Comparison of ENCODE assay signal across 13 cellular contexts in genomic region chr13:110331362-110331761, GRCh38. TPM values are rescaled to one million over a fixed set of nuclear protein-coding genes. Genes with fewer than 3 reads are reported as not detected.
DNase-seq lines count a peak whose midpoint lies in the region; ATAC-seq and TF ChIP-seq lines count a peak whose summit lies in the region.
"Had no signal": no experiment of that assay in that cellular context is flagged by ENCODE, and none has a peak within 500 bp of the region (broad histone marks: within the 10 kb centered on the region; RNA-seq: fewer than 3 reads in every experiment).

No MANE protein-coding gene starts in this region.

- H3K4me1 ChIP-seq in sigmoid colon = peaks cover 0 to 99% (median 94%) of the 10 kb centered on the region in 4 donors

- TF ChIP-seq CTCF in astrocyte of the cerebellum (IDR thresholded peaks at IDR 0.05; ENCODE audit: low read depth, low read length, missing control alignments) (no peak), sigmoid colon (IDR thresholded peaks at IDR 0.05) (no peak)

- H3K27me3 ChIP-seq in sigmoid colon = no peaks in the 10 kb centered on the region

- no peaks in the 10 kb centered on the region for H3K4me1 Mint-ChIP-seq in activated naive CD4-positive, alpha-beta T cell treated with anti-CD3 and anti-CD28 coated beads, Interleukin-2, amount 10 ng/mL, durations not matched to agents 7 days and 5 days

- H3K9me3 ChIP-seq in sigmoid colon = no peaks in the 10 kb centered on the region

- ATAC-seq in HG03095 (IDR thresholded peaks at IDR 0.05; ENCODE audit: unreplicated experiment) = no peak
- ATAC-seq in GM21515 (IDR thresholded peaks at IDR 0.05; ENCODE audit: unreplicated experiment) = no peak
- ATAC-seq: GM12878 had no signal

- H3K27ac Mint-ChIP-seq in activated naive CD4-positive, alpha-beta T cell treated with anti-CD3 and anti-CD28 coated beads, Interleukin-2, amount 10 ng/mL, durations not matched to agents 7 days and 5 days = no peak overlapping the region

- H3K4me3 Mint-ChIP-seq in activated naive CD4-positive, alpha-beta T cell treated with anti-CD3 and anti-CD28 coated beads, Interleukin-2, amount 10 ng/mL, durations not matched to agents 7 days and 5 days = no peak overlapping the region

- no peak for TF ChIP-seq EP300 in sigmoid colon (IDR thresholded peaks at IDR 0.05)

- no peak for TF ChIP-seq POLR2A in sigmoid colon (IDR thresholded peaks at IDR 0.05)

- H3K27ac ChIP-seq in sigmoid colon = peak overlapping the region; percentile 88 to 100 (median 94)

- in situ Hi-C loops in astrocyte of the cerebellum (cut with HindIII; ENCODE audit: low sequenced_read_pairs) = no loop called here

- CTCF ChIA-PET in activated naive CD4-positive, alpha-beta T cell treated with anti-CD3 and anti-CD28 coated beads, Interleukin-2, amount 10 ng/mL, durations not matched to agents 7 days and 5 days (lab: Charles Lee) = no interaction called here

- H3K36me3 Mint-ChIP-seq in activated naive CD4-positive, alpha-beta T cell treated with anti-CD3 and anti-CD28 coated beads, Interleukin-2, amount 10 ng/mL, durations not matched to agents 7 days and 5 days = no peaks in the 10 kb centered on the region

- no peaks in the 10 kb centered on the region for H3K9me3 Mint-ChIP-seq in activated naive CD4-positive, alpha-beta T cell treated with anti-CD3 and anti-CD28 coated beads, Interleukin-2, amount 10 ng/mL, durations not matched to agents 7 days and 5 days

- H3K4me3 ChIP-seq in astrocyte of the cerebellum (ENCODE audit: low read depth, low read length) (no peak overlapping the region), sigmoid colon (no peak overlapping the region)
- H3K4me3 ChIP-seq: GM12878 had no signal

- WGBS in sigmoid colon, 2 donors = 70 to 82% methylated on average over 11 of the region's 11 CpGs

- peaks cover 30% of the 10 kb centered on the region for H3K27me3 Mint-ChIP-seq in activated naive CD4-positive, alpha-beta T cell treated with anti-CD3 and anti-CD28 coated beads, Interleukin-2, amount 10 ng/mL, durations not matched to agents 7 days and 5 days

- no peaks in the 10 kb centered on the region for H3K36me3 ChIP-seq in sigmoid colon

- intact Hi-C loops in sigmoid colon (cut with DNase I) = no loop called here

- DNase-seq in EH (ENCODE audit: low read depth) = peak; percentile 84
- DNase-seq in astrocyte of the cerebellum (ENCODE audit: low read depth) = peak; percentile 97
- peak; percentile 87 for DNase-seq in kidney tubule cell (ENCODE audit: low spot score)
- DNase-seq in sigmoid colon = peak; percentile 63
- no peak for DNase-seq in activated naive CD4-positive, alpha-beta T cell treated with anti-CD3 and anti-CD28 coated beads, Interleukin-2, amount 10 ng/mL, durations not matched to agents 7 days and 5 days
- no peak for DNase-seq in NCI-H2081 treated with DMSO at 0.1 percent for 48 hours (lab: John Stamatoyannopoulos, UW)
- DNase-seq: activated T-cell treated with anti-CD3 and anti-CD28 coated beads, Interleukin-2, amount 50 U/mL, for 1 hour; DMS79 treated with DMSO at 0.1 percent for 48 hours; NCI-H2081; nucleus accumbens had no signal

RNA-seq across cellular contexts. Expression of gene COL4A2, which starts 24.3 kb away (rescaled TPM):
- total RNA-seq in sigmoid colon = 1,000 to 10,000 TPM in 1 of 4 donors, 100 to 1,000 TPM in 3; 306 to 1,039 (median 489) TPM
- 10 to 100 TPM; 24.0 to 83.5 (median 25.2) TPM for polyA plus RNA-seq in sigmoid colon

RNA-seq across cellular contexts. Expression of gene COL4A1, which starts 24.4 kb away (rescaled TPM):
- 100 to 1,000 TPM; 235 to 598 (median 350) TPM for total RNA-seq in sigmoid colon
- polyA plus RNA-seq in sigmoid colon = 10 to 100 TPM in 2 of 3 donors, 1 to 10 TPM in 1; 9.2 to 60.5 (median 10.8) TPM

Comparison
In these comparisons a context has a peak if more than half of its experiments do, and no peak if none do; other contexts are left out.
1. DNase-seq: peak in EH (single experiment), astrocyte of the cerebellum (single experiment), kidney tubule cell (single experiment) and sigmoid colon (single experiment); none in activated naive CD4-positive, alpha-beta T cell treated with anti-CD3 and anti-CD28 coated beads, Interleukin-2, amount 10 ng/mL, durations not matched to agents 7 days and 5 days (single experiment) and NCI-H2081 treated with DMSO at 0.1 percent for 48 hours (single experiment).